In the genomic region with DNA sequence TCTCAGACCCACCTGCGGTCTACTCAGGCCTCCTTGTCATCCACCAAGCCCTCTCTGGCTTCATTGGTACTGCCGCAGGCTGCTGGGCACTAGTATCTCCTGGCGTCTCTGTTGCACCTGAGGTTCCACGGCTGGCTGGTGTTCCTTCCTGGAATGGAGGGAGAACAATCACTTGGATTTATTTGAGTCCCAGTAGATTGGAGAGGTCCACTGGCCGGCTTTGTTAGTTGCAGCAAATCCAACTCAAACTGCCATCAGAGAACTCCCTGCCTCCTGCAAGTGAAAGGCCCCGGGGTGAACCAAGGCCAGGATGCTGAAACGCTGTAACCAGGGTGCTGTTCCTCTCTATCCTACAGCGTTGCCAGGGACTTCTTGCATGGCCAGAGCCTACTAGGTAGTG, we compare ENCODE assay signal across 11 cellular contexts. TPM values are rescaled to one million over a fixed set of nuclear protein-coding genes. Genes with fewer than 3 reads are reported as not detected.
DNase-seq lines count a peak whose midpoint lies in the region; ATAC-seq and TF ChIP-seq lines count a peak whose summit lies in the region.
"Had no signal": no experiment of that assay in that cellular context is flagged by ENCODE, and none has a peak within 500 bp of the region (broad histone marks: within the 10 kb centered on the region; RNA-seq: fewer than 3 reads in every experiment).

No MANE protein-coding gene starts in this region.

- no peak overlapping the region for H3K4me3 ChIP-seq in smooth muscle cell

- no peak for ATAC-seq in activated CD8-positive, alpha-beta memory T cell treated with anti-CD3 and anti-CD28 coated beads, Interleukin-2, amount 10 ng/mL, durations not matched to agents 7 days and 5 days
- no peak for ATAC-seq in HG03571 (IDR thresholded peaks at IDR 0.05; ENCODE audit: unreplicated experiment)
- ATAC-seq in GM18870 (IDR thresholded peaks at IDR 0.05; ENCODE audit: unreplicated experiment): no peak

- CTCF ChIA-PET in activated CD8-positive, alpha-beta memory T cell treated with anti-CD3 and anti-CD28 coated beads, Interleukin-2, amount 10 ng/mL, durations not matched to agents 7 days and 5 days (lab: Charles Lee): interaction anchor here (2.0 kb wide), 1 partner anchor 25 kb away, joined by 4 read pairs; no protein-coding TSS in a partner anchor
- CTCF ChIA-PET in activated CD4-positive, alpha-beta memory T cell treated with anti-CD3 and anti-CD28 coated beads, Interleukin-2, amount 10 ng/mL, durations not matched to agents 7 days and 5 days (lab: Charles Lee): interaction anchor here (1.0 kb wide), 1 partner anchor 16 kb away, joined by 3 read pairs; a partner anchor contains a TSS

- 86% methylated on average over 8 of the region's 8 CpGs for WGBS in smooth muscle cell (ENCODE audit: low lambda C conversion rate)

- H3K4me1 Mint-ChIP-seq in activated CD8-positive, alpha-beta memory T cell treated with anti-CD3 and anti-CD28 coated beads, Interleukin-2, amount 10 ng/mL, durations not matched to agents 7 days and 5 days: peaks cover 16% of the 10 kb centered on the region
- peaks cover 20% of the 10 kb centered on the region for H3K4me1 Mint-ChIP-seq in activated CD4-positive, alpha-beta memory T cell treated with anti-CD3 and anti-CD28 coated beads, Interleukin-2, amount 10 ng/mL, durations not matched to agents 7 days and 5 days
- peaks cover 26 to 35% of the 10 kb centered on the region in 2 donors for H3K4me1 Mint-ChIP-seq in immature natural killer cell

- no peak for TF ChIP-seq POLR2A in erythroblast (IDR thresholded peaks at IDR 0.05; ENCODE audit: low read length)

- H3K27ac Mint-ChIP-seq in activated CD8-positive, alpha-beta memory T cell treated with anti-CD3 and anti-CD28 coated beads, Interleukin-2, amount 10 ng/mL, durations not matched to agents 7 days and 5 days: no peak overlapping the region
- H3K27ac Mint-ChIP-seq in activated CD4-positive, alpha-beta memory T cell treated with anti-CD3 and anti-CD28 coated beads, Interleukin-2, amount 10 ng/mL, durations not matched to agents 7 days and 5 days: no peak overlapping the region
- peak overlapping the region; percentile 21 to 86 (median 78) for H3K27ac Mint-ChIP-seq in immature natural killer cell

- no peaks in the 10 kb centered on the region for H3K9me3 Mint-ChIP-seq in activated CD8-positive, alpha-beta memory T cell treated with anti-CD3 and anti-CD28 coated beads, Interleukin-2, amount 10 ng/mL, durations not matched to agents 7 days and 5 days (ENCODE audit: low read depth)
- H3K9me3 Mint-ChIP-seq in activated CD4-positive, alpha-beta memory T cell treated with anti-CD3 and anti-CD28 coated beads, Interleukin-2, amount 10 ng/mL, durations not matched to agents 7 days and 5 days: no peaks in the 10 kb centered on the region
- H3K9me3 Mint-ChIP-seq in immature natural killer cell: no peaks in the 10 kb centered on the region

- POLR2A ChIA-PET in activated CD4-positive, alpha-beta memory T cell treated with anti-CD3 and anti-CD28 coated beads, Interleukin-2, amount 10 ng/mL, durations not matched to agents 7 days and 5 days (lab: Charles Lee): interaction anchor here (1.8 to 2.5 kb wide), 2 partner anchors 15 kb away, joined by 4 to 33 read pairs; a partner anchor contains a TSS

- no peaks in the 10 kb centered on the region for H3K27me3 ChIP-seq in smooth muscle cell (ENCODE audit: low read depth)
- H3K27me3 ChIP-seq: ovary, tibial nerve had no signal

- no peak overlapping the region for H3K4me2 ChIP-seq in smooth muscle cell

- H3K4me3 Mint-ChIP-seq in activated CD8-positive, alpha-beta memory T cell treated with anti-CD3 and anti-CD28 coated beads, Interleukin-2, amount 10 ng/mL, durations not matched to agents 7 days and 5 days: peak overlapping the region; percentile 2
- peak overlapping the region; percentile 30 for H3K4me3 Mint-ChIP-seq in activated CD4-positive, alpha-beta memory T cell treated with anti-CD3 and anti-CD28 coated beads, Interleukin-2, amount 10 ng/mL, durations not matched to agents 7 days and 5 days
- H3K4me3 Mint-ChIP-seq in immature natural killer cell: peak overlapping the region; percentile 49 to 92 (median 72)

- no peaks in the 10 kb centered on the region for H3K27me3 Mint-ChIP-seq in activated CD8-positive, alpha-beta memory T cell treated with anti-CD3 and anti-CD28 coated beads, Interleukin-2, amount 10 ng/mL, durations not matched to agents 7 days and 5 days
- peaks cover 10% of the 10 kb centered on the region for H3K27me3 Mint-ChIP-seq in activated CD4-positive, alpha-beta memory T cell treated with anti-CD3 and anti-CD28 coated beads, Interleukin-2, amount 10 ng/mL, durations not matched to agents 7 days and 5 days
- H3K27me3 Mint-ChIP-seq in immature natural killer cell (ENCODE audit: low read depth in 3 of 3): peaks cover 0 to 9% (median 6%) of the 10 kb centered on the region in 3 donors

- peaks cover 4% of the 10 kb centered on the region for H3F3A ChIP-seq in smooth muscle cell (ENCODE audit: low read depth)

- H3K9ac ChIP-seq in smooth muscle cell (ENCODE audit: low read depth): no peak overlapping the region

- no peaks in the 10 kb centered on the region for H3K9me3 ChIP-seq in smooth muscle cell (replicated peaks; ENCODE audit: low read depth)
- H3K9me3 ChIP-seq: esophagus muscularis mucosa, ovary, tibial nerve had no signal

- peak overlapping the region; percentile 76 for H3K27ac ChIP-seq in smooth muscle cell (ENCODE audit: low read depth)

- no peak for TF ChIP-seq CTCF in smooth muscle cell (IDR thresholded peaks at IDR 0.05; ENCODE audit: borderline replicate concordance, insufficient read depth, poor library complexity, severe bottlenecking)

- no peak for DNase-seq in activated CD8-positive, alpha-beta memory T cell treated with anti-CD3 and anti-CD28 coated beads, Interleukin-2, amount 10 ng/mL, durations not matched to agents 7 days and 5 days
- no peak for DNase-seq in activated CD8-positive, alpha-beta memory T cell treated with anti-CD3 and anti-CD28 coated beads, Interleukin-2, amount 50 U/mL, for 4 hours
- no peak for DNase-seq in activated CD4-positive, alpha-beta memory T cell treated with anti-CD3 and anti-CD28 coated beads, Interleukin-2, amount 10 ng/mL, durations not matched to agents 7 days and 5 days
- DNase-seq in immature natural killer cell (no peak), smooth muscle cell (lab: John Stamatoyannopoulos, UW; ENCODE audit: unreplicated experiment) (no peak), erythroblast (lab: John Stamatoyannopoulos, UW) (no peak)

- H2AFZ ChIP-seq in smooth muscle cell (ENCODE audit: low read depth): no peak overlapping the region

- H4K20me1 ChIP-seq in smooth muscle cell (ENCODE audit: low read depth): no peaks in the 10 kb centered on the region

- no peaks in the 10 kb centered on the region for H3K79me2 ChIP-seq in smooth muscle cell (ENCODE audit: low read depth)

- H3K36me3 Mint-ChIP-seq in activated CD8-positive, alpha-beta memory T cell treated with anti-CD3 and anti-CD28 coated beads, Interleukin-2, amount 10 ng/mL, durations not matched to agents 7 days and 5 days: peaks cover 13% of the 10 kb centered on the region
- peaks cover 30% of the 10 kb centered on the region for H3K36me3 Mint-ChIP-seq in activated CD4-positive, alpha-beta memory T cell treated with anti-CD3 and anti-CD28 coated beads, Interleukin-2, amount 10 ng/mL, durations not matched to agents 7 days and 5 days (ENCODE audit: low read depth)
- peaks cover 14 to 22% (median 16%) of the 10 kb centered on the region in 3 donors for H3K36me3 Mint-ChIP-seq in immature natural killer cell

- H3K4me1 ChIP-seq in smooth muscle cell (ENCODE audit: low read depth): peaks cover 8% of the 10 kb centered on the region

- H3K36me3 ChIP-seq in smooth muscle cell (ENCODE audit: low read depth): no peaks in the 10 kb centered on the region
- H3K36me3 ChIP-seq: ovary, tibial nerve had no signal

RNA-seq across cellular contexts. Expression of a gene that starts 15.4 kb away (rescaled TPM):
- 10 to 100 TPM; 30.8 to 36.4 TPM for total RNA-seq in activated CD8-positive, alpha-beta memory T cell treated with anti-CD3 and anti-CD28 coated beads, Interleukin-2, amount 10 ng/mL, durations not matched to agents 7 days and 5 days
- 10 to 100 TPM; 28.7 to 29.0 TPM for total RNA-seq in activated CD4-positive, alpha-beta memory T cell treated with anti-CD3 and anti-CD28 coated beads, Interleukin-2, amount 10 ng/mL, durations not matched to agents 7 days and 5 days
- polyA plus RNA-seq in immature natural killer cell (10 to 100 TPM; 20.8 to 32.6 (median 24.1) TPM), smooth muscle cell (14.8 and 21.6 TPM in 2 replicates)
- 22.5 and 23.3 TPM in 2 replicates for total RNA-seq in smooth muscle cell

RNA-seq across cellular contexts. Expression of a gene that starts 15.7 kb away (rescaled TPM):
- total RNA-seq in activated CD8-positive, alpha-beta memory T cell treated with anti-CD3 and anti-CD28 coated beads, Interleukin-2, amount 10 ng/mL, durations not matched to agents 7 days and 5 days: 10 to 100 TPM; 52.5 to 79.0 TPM
- total RNA-seq in activated CD4-positive, alpha-beta memory T cell treated with anti-CD3 and anti-CD28 coated beads, Interleukin-2, amount 10 ng/mL, durations not matched to agents 7 days and 5 days: 10 to 100 TPM; 76.6 to 76.8 TPM
- polyA plus RNA-seq in immature natural killer cell (100 to 1,000 TPM; 101 to 111 (median 108) TPM), smooth muscle cell (152 and 162 TPM in 2 replicates)
- total RNA-seq in smooth muscle cell: 65.3 and 81.3 TPM in 2 replicates

RNA-seq across cellular contexts. Expression of a gene that starts 32.9 kb away (rescaled TPM):
- 10 to 100 TPM; 21.9 to 29.4 TPM for total RNA-seq in activated CD8-positive, alpha-beta memory T cell treated with anti-CD3 and anti-CD28 coated beads, Interleukin-2, amount 10 ng/mL, durations not matched to agents 7 days and 5 days
- total RNA-seq in activated CD4-positive, alpha-beta memory T cell treated with anti-CD3 and anti-CD28 coated beads, Interleukin-2, amount 10 ng/mL, durations not matched to agents 7 days and 5 days: 10 to 100 TPM; 15.0 to 16.3 TPM
- 1 to 10 TPM in 1 of 3 donors, under 1 TPM in 2; 0.15 to 1.4 (median 0.81) TPM for polyA plus RNA-seq in immature natural killer cell
- total RNA-seq in smooth muscle cell: 6.0 and 6.2 TPM in 2 replicates
- 1.6 and 2.0 TPM in 2 replicates for polyA plus RNA-seq in smooth muscle cell

Comparison
In these comparisons a context has a peak if more than half of its experiments do, and no peak if none do; other contexts are left out.
1. H3K27ac Mint-ChIP-seq: peak in immature natural killer cell (6 of 6); none in activated CD8-positive, alpha-beta memory T cell treated with anti-CD3 and anti-CD28 coated beads, Interleukin-2, amount 10 ng/mL, durations not matched to agents 7 days and 5 days (single experiment) and activated CD4-positive, alpha-beta memory T cell treated with anti-CD3 and anti-CD28 coated beads, Interleukin-2, amount 10 ng/mL, durations not matched to agents 7 days and 5 days (single experiment).
2. H3K4me3 Mint-ChIP-seq: peak in every context shown above with its lines; median percentile 72 in immature natural killer cell; 30 in activated CD4-positive, alpha-beta memory T cell treated with anti-CD3 and anti-CD28 coated beads, Interleukin-2, amount 10 ng/mL, durations not matched to agents 7 days and 5 days; 2 in activated CD8-positive, alpha-beta memory T cell treated with anti-CD3 and anti-CD28 coated beads, Interleukin-2, amount 10 ng/mL, durations not matched to agents 7 days and 5 days.